1 cellular context compared by ENCODE assay signal in genomic region chr14:67267929-67268328, GRCh38.
TF ChIP-seq lines count a peak whose summit lies in the region.

No MANE protein-coding gene starts in this region.

TF ChIP-seq in GM23338, 12 proteins besides CTCF, POLR2A, EP300 and RAD21 (continued from another document):
- TF ChIP-seq REST (IDR thresholded peaks at IDR 0.05; ENCODE audit: unreplicated experiment) (no peak), POLR2AphosphoS5 (IDR thresholded peaks at IDR 0.05; ENCODE audit: low read depth) (no peak), NANOG (IDR thresholded peaks at IDR 0.05; ENCODE audit: borderline replicate concordance) (no peak), CREB1 (CRISPR knock-in tag; IDR thresholded peaks at IDR 0.05; ENCODE audit: low read depth) (no peak), ZNF331 (CRISPR knock-in tag; IDR thresholded peaks at IDR 0.05; ENCODE audit: low read depth) (no peak), ETS1 (IDR thresholded peaks at IDR 0.05) (no peak), JUNB (IDR thresholded peaks at IDR 0.05; ENCODE audit: unreplicated experiment) (no peak)
